Comparison of ENCODE assay signal across 8 cellular contexts in genomic region chr7:128739990-128740682, GRCh38. TPM values are rescaled to one million over a fixed set of nuclear protein-coding genes. Genes with fewer than 3 reads are reported as not detected.
DNase-seq lines count a peak whose midpoint lies in the region; ATAC-seq, FAIRE-seq and TF ChIP-seq lines count a peak whose summit lies in the region.

No MANE protein-coding gene starts in this region.

- H3K9ac ChIP-seq in DND-41 (ENCODE audit: low read depth, low read length), result peak overlapping the region; percentile 84

- H3K27me3 ChIP-seq in DND-41 (ENCODE audit: insufficient read depth, low read length, poor library complexity), result no peaks in the 10 kb centered on the region
- no peaks in the 10 kb centered on the region for H3K27me3 ChIP-seq in RWPE2 (ENCODE audit: insufficient read depth, poor library complexity, severe bottlenecking)
- no peaks in the 10 kb centered on the region for H3K27me3 ChIP-seq in esophagus (ENCODE audit: control insufficient read depth in 1 of 2, insufficient read depth in 2 of 2, low read length in 2 of 2)
- H3K27me3 ChIP-seq in pancreas, result no peaks in the 10 kb centered on the region

- ATAC-seq in DND-41 (ENCODE audit: insufficient read depth, low read depth) (no peak), RWPE2 (ENCODE audit: low read depth) (no peak), pancreas (no peak), GM18909 (IDR thresholded peaks at IDR 0.05; ENCODE audit: poor library complexity, unreplicated experiment) (no peak)

- peak overlapping the region; percentile 96 to 98 for H3K4me3 ChIP-seq in DND-41 (ENCODE audit: low read depth in 1 of 2, low read length in 2 of 2)
- peak overlapping the region; percentile 76 for H3K4me3 ChIP-seq in RWPE2 (ENCODE audit: severe bottlenecking)
- H3K4me3 ChIP-seq in esophagus (ENCODE audit: low read depth in 1 of 2, low read length in 2 of 2), result peak overlapping the region; percentile 83 to 96
- peak overlapping the region; percentile 94 to 100 (median 98) for H3K4me3 ChIP-seq in pancreas

- TF ChIP-seq CTCF in DND-41 (IDR thresholded peaks at IDR 0.05; ENCODE audit: borderline replicate concordance, extremely low read depth, low read length, poor library complexity, severe bottlenecking) (no peak), RWPE2 (IDR thresholded peaks at IDR 0.05; ENCODE audit: poor library complexity, severe bottlenecking) (no peak), pancreas (IDR thresholded peaks at IDR 0.05) (no peak)

- no peaks in the 10 kb centered on the region for H3K9me3 ChIP-seq in DND-41 (ENCODE audit: insufficient read depth, low read length, severe bottlenecking)
- no peaks in the 10 kb centered on the region for H3K9me3 ChIP-seq in RWPE2 (ENCODE audit: severe bottlenecking)
- H3K9me3 ChIP-seq in esophagus (ENCODE audit: control insufficient read depth in 2 of 2, insufficient read depth in 1 of 2, low read depth in 1 of 2, low read length in 1 of 2), result no peaks in the 10 kb centered on the region
- no peaks in the 10 kb centered on the region for H3K9me3 ChIP-seq in pancreas

- peaks cover 60% of the 10 kb centered on the region for H3K79me2 ChIP-seq in DND-41 (ENCODE audit: insufficient read depth, low read length)

- no peak for FAIRE-seq in pancreas (lab: Jason Lieb, UNC)

- 8% methylated on average over 13 of the region's 13 CpGs for WGBS in esophagus, 2 donors
- WGBS in pancreas, 2 donors, result 3% methylated on average over 13 of the region's 13 CpGs

- H3K4me2 ChIP-seq in DND-41 (ENCODE audit: insufficient read depth, low read length), result peak overlapping the region; percentile 89

- peaks cover 48% of the 10 kb centered on the region for H4K20me1 ChIP-seq in DND-41 (ENCODE audit: insufficient read depth, low read length)

- H2AFZ ChIP-seq in DND-41 (ENCODE audit: low read depth, low read length), result peak overlapping the region; percentile 95

- DNase-seq in DND-41 (no peak), RWPE2 (ENCODE audit: low spot score) (no peak), pancreas (no peak), NK-92 (lab: John Stamatoyannopoulos, UW; ENCODE audit: unreplicated experiment) (no peak), LoVo (ENCODE audit: low spot score) (no peak)
- DNase-seq in stimulated activated CD4-positive, alpha-beta T cell treated with anti-CD3 and anti-CD28 coated beads, Interleukin-4, amount 100 ng/mL, for 24 hours, result no peak

- H3K27ac ChIP-seq in DND-41 (ENCODE audit: low read length) (peak overlapping the region; percentile 86), RWPE2 (ENCODE audit: poor library complexity, severe bottlenecking) (peak overlapping the region; percentile 83), esophagus (ENCODE audit: low read depth in 2 of 2, low read length in 1 of 2) (peak overlapping the region; percentile 15 to 82), pancreas (peak overlapping the region; percentile 73 to 92 (median 86))

- intact Hi-C loops in pancreas (cut with DNase I), result no loop called here

- peaks cover 11% of the 10 kb centered on the region for H3K36me3 ChIP-seq in DND-41 (ENCODE audit: insufficient read depth, low read length)
- H3K36me3 ChIP-seq in RWPE2 (ENCODE audit: low read depth), result peaks cover 52% of the 10 kb centered on the region
- H3K36me3 ChIP-seq in esophagus (ENCODE audit: control insufficient read depth in 2 of 2, insufficient read depth in 2 of 2, low read length in 1 of 2), result no peaks in the 10 kb centered on the region
- H3K36me3 ChIP-seq in pancreas, result no peaks in the 10 kb centered on the region

- H3K4me1 ChIP-seq in DND-41 (ENCODE audit: insufficient read depth, low read length) (peaks cover 39% of the 10 kb centered on the region), RWPE2 (ENCODE audit: insufficient read depth, poor library complexity, severe bottlenecking) (peaks cover 41% of the 10 kb centered on the region), esophagus (ENCODE audit: control insufficient read depth in 2 of 2, insufficient read depth in 2 of 2, low read length in 1 of 2) (peaks cover 0 to 4% of the 10 kb centered on the region in 2 donors), pancreas (peaks cover 10 to 31% (median 12%) of the 10 kb centered on the region in 3 donors)

RNA-seq across cellular contexts. Expression of gene CALU, which starts 1.0 kb away (rescaled TPM):
- 10 to 100 TPM in 1 of 2 donors, 1 to 10 TPM in 1; 8.3 to 21.6 TPM for polyA plus RNA-seq in esophagus
- total RNA-seq in pancreas, result 10 to 100 TPM; 15.0 to 46.0 (median 30.4) TPM
- 10 to 100 TPM in 1 of 2 donors, 1 to 10 TPM in 1; 8.7 to 15.4 TPM for polyA plus RNA-seq in pancreas

RNA-seq across cellular contexts. Expression of gene OPN1SW, which starts 35.5 kb away (rescaled TPM):
- not detected for polyA plus RNA-seq in esophagus
- not detected for total RNA-seq in pancreas
- polyA plus RNA-seq in pancreas, result not detected

RNA-seq across cellular contexts. Expression of gene CCDC136, which starts 51.6 kb away (rescaled TPM):
- polyA plus RNA-seq in esophagus (1 to 10 TPM; 1.4 to 1.9 TPM), pancreas (1 to 10 TPM; 1.7 to 2.9 TPM)
- 1 to 10 TPM in 2 of 6 donors, under 1 TPM in 4; 0.66 to 2.4 (median 0.88) TPM for total RNA-seq in pancreas
